Comparison of ENCODE assay signal across 1 cellular context in the genomic region with DNA sequence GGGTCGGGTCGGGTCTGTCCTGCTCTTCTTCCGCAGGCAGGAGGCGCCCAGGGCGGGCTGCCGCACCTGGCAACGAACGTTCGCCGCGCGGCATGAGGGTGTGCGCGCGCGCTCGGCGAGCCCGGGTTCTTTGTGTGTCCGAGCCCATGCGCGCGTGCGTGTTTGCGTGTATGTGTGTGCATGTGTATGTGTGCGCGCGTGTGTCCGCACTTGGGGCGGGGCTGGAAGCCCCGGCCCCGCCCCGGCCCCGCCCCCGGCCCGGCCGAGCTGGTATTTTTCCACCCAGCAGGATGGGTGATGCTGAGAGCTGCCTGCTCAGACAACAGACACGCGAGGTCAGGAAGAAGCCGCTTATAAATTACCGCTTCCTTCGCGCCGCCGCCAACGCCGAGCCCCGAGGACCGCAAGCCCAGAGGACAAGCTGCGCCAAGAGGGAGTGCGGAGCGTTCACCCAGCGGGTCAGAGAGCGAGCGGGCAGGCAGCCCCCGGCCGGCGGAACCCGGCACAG.
A peak's percentile ranks its signal among the peaks of the same experiment; 100 is the strongest.
TF ChIP-seq lines count a peak whose summit lies in the region.

A gene (plus strand): TSS at position 303 of the 508 bp plus-strand sequence. CDS start 41,029 bp downstream, outside the sequence.

TF ChIP-seq in K562, 482 proteins besides CTCF, POLR2A, EP300 and RAD21 (continued from another document and continues in another):
- TF ChIP-seq, protein P1, sequence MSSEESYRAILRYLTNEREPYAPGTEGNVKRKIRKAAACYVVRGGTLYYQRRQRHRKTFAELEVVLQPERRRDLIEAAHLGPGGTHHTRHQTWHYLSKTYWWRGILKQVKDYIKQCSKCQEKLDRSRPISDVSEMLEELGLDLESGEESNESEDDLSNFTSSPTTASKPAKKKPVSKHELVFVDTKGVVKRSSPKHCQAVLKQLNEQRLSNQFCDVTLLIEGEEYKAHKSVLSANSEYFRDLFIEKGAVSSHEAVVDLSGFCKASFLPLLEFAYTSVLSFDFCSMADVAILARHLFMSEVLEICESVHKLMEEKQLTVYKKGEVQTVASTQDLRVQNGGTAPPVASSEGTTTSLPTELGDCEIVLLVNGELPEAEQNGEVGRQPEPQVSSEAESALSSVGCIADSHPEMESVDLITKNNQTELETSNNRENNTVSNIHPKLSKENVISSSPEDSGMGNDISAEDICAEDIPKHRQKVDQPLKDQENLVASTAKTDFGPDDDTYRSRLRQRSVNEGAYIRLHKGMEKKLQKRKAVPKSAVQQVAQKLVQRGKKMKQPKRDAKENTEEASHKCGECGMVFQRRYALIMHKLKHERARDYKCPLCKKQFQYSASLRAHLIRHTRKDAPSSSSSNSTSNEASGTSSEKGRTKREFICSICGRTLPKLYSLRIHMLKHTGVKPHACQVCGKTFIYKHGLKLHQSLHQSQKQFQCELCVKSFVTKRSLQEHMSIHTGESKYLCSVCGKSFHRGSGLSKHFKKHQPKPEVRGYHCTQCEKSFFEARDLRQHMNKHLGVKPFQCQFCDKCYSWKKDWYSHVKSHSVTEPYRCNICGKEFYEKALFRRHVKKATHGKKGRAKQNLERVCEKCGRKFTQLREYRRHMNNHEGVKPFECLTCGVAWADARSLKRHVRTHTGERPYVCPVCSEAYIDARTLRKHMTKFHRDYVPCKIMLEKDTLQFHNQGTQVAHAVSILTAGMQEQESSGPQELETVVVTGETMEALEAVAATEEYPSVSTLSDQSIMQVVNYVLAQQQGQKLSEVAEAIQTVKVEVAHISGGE (CRISPR knock-in tag; IDR thresholded peaks at IDR 0.05) = peak in 1 of 3 experiments; percentile 73; a peak in 2 of 6 replicates
- TF ChIP-seq ESRRA (IDR thresholded peaks at IDR 0.05; ENCODE audit: borderline replicate concordance, low read depth) = peak; percentile 38; the same call in 1 of the 2 replicates
- peak; percentile 63 for TF ChIP-seq POLR2B (IDR thresholded peaks at IDR 0.05; ENCODE audit: low read depth, partially characterized antibody)
- TF ChIP-seq ZBTB7A (IDR thresholded peaks at IDR 0.05; ENCODE audit: borderline replicate concordance, control insufficient read depth, low read depth, low read length) = no peak
- TF ChIP-seq MCM5 (IDR thresholded peaks at IDR 0.05; ENCODE audit: low read depth) = no peak
- no peak for TF ChIP-seq RBM14 (IDR thresholded peaks at IDR 0.05; ENCODE audit: borderline replicate concordance, insufficient read depth, low read depth, low read length)
- TF ChIP-seq, protein P2, sequence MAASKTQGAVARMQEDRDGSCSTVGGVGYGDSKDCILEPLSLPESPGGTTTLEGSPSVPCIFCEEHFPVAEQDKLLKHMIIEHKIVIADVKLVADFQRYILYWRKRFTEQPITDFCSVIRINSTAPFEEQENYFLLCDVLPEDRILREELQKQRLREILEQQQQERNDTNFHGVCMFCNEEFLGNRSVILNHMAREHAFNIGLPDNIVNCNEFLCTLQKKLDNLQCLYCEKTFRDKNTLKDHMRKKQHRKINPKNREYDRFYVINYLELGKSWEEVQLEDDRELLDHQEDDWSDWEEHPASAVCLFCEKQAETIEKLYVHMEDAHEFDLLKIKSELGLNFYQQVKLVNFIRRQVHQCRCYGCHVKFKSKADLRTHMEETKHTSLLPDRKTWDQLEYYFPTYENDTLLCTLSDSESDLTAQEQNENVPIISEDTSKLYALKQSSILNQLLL (CRISPR knock-in tag; IDR thresholded peaks at IDR 0.05; ENCODE audit: borderline replicate concordance) = no peak
- TF ChIP-seq, protein P3, sequence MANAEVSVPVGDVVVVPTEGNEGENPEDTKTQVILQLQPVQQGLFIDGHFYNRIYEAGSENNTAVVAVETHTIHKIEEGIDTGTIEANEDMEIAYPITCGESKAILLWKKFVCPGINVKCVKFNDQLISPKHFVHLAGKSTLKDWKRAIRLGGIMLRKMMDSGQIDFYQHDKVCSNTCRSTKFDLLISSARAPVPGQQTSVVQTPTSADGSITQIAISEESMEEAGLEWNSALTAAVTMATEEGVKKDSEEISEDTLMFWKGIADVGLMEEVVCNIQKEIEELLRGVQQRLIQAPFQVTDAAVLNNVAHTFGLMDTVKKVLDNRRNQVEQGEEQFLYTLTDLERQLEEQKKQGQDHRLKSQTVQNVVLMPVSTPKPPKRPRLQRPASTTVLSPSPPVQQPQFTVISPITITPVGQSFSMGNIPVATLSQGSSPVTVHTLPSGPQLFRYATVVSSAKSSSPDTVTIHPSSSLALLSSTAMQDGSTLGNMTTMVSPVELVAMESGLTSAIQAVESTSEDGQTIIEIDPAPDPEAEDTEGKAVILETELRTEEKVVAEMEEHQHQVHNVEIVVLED (CRISPR knock-in tag; IDR thresholded peaks at IDR 0.05) = peak; percentile 66
- TF ChIP-seq, protein P4, sequence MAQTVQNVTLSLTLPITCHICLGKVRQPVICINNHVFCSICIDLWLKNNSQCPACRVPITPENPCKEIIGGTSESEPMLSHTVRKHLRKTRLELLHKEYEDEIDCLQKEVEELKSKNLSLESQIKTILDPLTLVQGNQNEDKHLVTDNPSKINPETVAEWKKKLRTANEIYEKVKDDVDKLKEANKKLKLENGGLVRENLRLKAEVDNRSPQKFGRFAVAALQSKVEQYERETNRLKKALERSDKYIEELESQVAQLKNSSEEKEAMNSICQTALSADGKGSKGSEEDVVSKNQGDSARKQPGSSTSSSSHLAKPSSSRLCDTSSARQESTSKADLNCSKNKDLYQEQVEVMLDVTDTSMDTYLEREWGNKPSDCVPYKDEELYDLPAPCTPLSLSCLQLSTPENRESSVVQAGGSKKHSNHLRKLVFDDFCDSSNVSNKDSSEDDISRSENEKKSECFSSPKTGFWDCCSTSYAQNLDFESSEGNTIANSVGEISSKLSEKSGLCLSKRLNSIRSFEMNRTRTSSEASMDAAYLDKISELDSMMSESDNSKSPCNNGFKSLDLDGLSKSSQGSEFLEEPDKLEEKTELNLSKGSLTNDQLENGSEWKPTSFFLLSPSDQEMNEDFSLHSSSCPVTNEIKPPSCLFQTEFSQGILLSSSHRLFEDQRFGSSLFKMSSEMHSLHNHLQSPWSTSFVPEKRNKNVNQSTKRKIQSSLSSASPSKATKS (CRISPR knock-in tag; IDR thresholded peaks at IDR 0.05) = no peak
- TF ChIP-seq ATF7 (IDR thresholded peaks at IDR 0.05) = peak; percentile 64; the same call in 1 of the 2 replicates
- peak; percentile 82 for TF ChIP-seq BCOR (IDR thresholded peaks at IDR 0.05)
- TF ChIP-seq, protein P5, sequence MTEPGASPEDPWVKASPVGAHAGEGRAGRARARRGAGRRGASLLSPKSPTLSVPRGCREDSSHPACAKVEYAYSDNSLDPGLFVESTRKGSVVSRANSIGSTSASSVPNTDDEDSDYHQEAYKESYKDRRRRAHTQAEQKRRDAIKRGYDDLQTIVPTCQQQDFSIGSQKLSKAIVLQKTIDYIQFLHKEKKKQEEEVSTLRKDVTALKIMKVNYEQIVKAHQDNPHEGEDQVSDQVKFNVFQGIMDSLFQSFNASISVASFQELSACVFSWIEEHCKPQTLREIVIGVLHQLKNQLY (CRISPR knock-in tag; conservative IDR thresholded peaks at IDR 0.05) = no peak
- no peak for TF ChIP-seq HNRNPK (IDR thresholded peaks at IDR 0.05; ENCODE audit: low read depth, low read length, poor library complexity, severe bottlenecking)
- TF ChIP-seq SMARCA5 (IDR thresholded peaks at IDR 0.05) = no peak
- no peak; the same call in 1 of the 2 replicates for TF ChIP-seq RAD51 (IDR thresholded peaks at IDR 0.05; ENCODE audit: borderline replicate concordance, low read depth)
- no peak for TF ChIP-seq HSF4 (CRISPR knock-in tag; IDR thresholded peaks at IDR 0.05; ENCODE audit: borderline replicate concordance)
- TF ChIP-seq ILK (tag; IDR thresholded peaks at IDR 0.05; ENCODE audit: borderline replicate concordance, low read depth) = no peak
- 0 out of 2 replicates have a peak, but pooled peaks have one; percentile 30 for TF ChIP-seq GATAD2A (IDR thresholded peaks at IDR 0.05)
- TF ChIP-seq, protein P6, sequence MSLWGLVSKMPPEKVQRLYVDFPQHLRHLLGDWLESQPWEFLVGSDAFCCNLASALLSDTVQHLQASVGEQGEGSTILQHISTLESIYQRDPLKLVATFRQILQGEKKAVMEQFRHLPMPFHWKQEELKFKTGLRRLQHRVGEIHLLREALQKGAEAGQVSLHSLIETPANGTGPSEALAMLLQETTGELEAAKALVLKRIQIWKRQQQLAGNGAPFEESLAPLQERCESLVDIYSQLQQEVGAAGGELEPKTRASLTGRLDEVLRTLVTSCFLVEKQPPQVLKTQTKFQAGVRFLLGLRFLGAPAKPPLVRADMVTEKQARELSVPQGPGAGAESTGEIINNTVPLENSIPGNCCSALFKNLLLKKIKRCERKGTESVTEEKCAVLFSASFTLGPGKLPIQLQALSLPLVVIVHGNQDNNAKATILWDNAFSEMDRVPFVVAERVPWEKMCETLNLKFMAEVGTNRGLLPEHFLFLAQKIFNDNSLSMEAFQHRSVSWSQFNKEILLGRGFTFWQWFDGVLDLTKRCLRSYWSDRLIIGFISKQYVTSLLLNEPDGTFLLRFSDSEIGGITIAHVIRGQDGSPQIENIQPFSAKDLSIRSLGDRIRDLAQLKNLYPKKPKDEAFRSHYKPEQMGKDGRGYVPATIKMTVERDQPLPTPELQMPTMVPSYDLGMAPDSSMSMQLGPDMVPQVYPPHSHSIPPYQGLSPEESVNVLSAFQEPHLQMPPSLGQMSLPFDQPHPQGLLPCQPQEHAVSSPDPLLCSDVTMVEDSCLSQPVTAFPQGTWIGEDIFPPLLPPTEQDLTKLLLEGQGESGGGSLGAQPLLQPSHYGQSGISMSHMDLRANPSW (CRISPR knock-in tag; IDR thresholded peaks at IDR 0.05) = 0 out of 2 replicates have a peak, but pooled peaks have one; percentile 8
- no peak for TF ChIP-seq GABPA (tag; conservative IDR thresholded peaks at IDR 0.05; ENCODE audit: low read depth)
- no peak for TF ChIP-seq NCOA1 (IDR thresholded peaks at IDR 0.05; ENCODE audit: low read depth)
- TF ChIP-seq MCM7 (IDR thresholded peaks at IDR 0.05) = no peak
- TF ChIP-seq, protein P7, sequence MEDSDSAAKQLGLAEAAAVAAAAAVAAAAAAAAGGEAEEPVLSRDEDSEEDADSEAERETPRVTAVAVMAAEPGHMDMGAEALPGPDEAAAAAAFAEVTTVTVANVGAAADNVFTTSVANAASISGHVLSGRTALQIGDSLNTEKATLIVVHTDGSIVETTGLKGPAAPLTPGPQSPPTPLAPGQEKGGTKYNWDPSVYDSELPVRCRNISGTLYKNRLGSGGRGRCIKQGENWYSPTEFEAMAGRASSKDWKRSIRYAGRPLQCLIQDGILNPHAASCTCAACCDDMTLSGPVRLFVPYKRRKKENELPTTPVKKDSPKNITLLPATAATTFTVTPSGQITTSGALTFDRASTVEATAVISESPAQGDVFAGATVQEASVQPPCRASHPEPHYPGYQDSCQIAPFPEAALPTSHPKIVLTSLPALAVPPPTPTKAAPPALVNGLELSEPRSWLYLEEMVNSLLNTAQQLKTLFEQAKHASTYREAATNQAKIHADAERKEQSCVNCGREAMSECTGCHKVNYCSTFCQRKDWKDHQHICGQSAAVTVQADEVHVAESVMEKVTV (CRISPR knock-in tag; IDR thresholded peaks at IDR 0.05) = 0 out of 2 replicates have a peak, but pooled peaks have one; percentile 29
- peak; percentile 61 for TF ChIP-seq NEUROD1 (IDR thresholded peaks at IDR 0.05; ENCODE audit: borderline replicate concordance, low read depth, low read length, partially characterized antibody)
- TF ChIP-seq SMC3 (conservative IDR thresholded peaks at IDR 0.05; ENCODE audit: insufficient read depth, low read depth, low read length) = peak; percentile 66; the same call in 1 of the 2 replicates
- no peak for TF ChIP-seq ZNF408 (CRISPR knock-in tag; IDR thresholded peaks at IDR 0.05; ENCODE audit: low read depth)
- TF ChIP-seq, protein P8, sequence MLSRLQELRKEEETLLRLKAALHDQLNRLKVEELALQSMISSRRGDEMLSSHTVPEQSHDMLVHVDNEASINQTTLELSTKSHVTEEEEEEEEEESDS (CRISPR knock-in tag; IDR thresholded peaks at IDR 0.05) = no peak
- TF ChIP-seq, protein P9, sequence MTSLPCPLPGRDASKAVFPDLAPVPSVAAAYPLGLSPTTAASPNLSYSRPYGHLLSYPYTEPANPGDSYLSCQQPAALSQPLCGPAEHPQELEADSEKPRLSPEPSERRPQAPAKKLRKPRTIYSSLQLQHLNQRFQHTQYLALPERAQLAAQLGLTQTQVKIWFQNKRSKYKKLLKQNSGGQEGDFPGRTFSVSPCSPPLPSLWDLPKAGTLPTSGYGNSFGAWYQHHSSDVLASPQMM (CRISPR knock-in tag; IDR thresholded peaks at IDR 0.05) = no peak
- TF ChIP-seq PCBP1 (IDR thresholded peaks at IDR 0.05; ENCODE audit: low read depth, low read length, poor library complexity, severe bottlenecking) = no peak
- no peak for TF ChIP-seq MEF2D (tag; conservative IDR thresholded peaks at IDR 0.05; ENCODE audit: low read depth)
- TF ChIP-seq ZNF217 (CRISPR knock-in tag; IDR thresholded peaks at IDR 0.05) = no peak
- no peak for TF ChIP-seq RBM25 (IDR thresholded peaks at IDR 0.05; ENCODE audit: low read depth, low read length, severe bottlenecking)
- TF ChIP-seq LARP7 (IDR thresholded peaks at IDR 0.05) = no peak
- no peak for TF ChIP-seq ZNF431 (CRISPR knock-in tag; IDR thresholded peaks at IDR 0.05)
- no peak; the same call in 1 of the 2 replicates for TF ChIP-seq ZBED1 (IDR thresholded peaks at IDR 0.05)
- TF ChIP-seq, protein P10, sequence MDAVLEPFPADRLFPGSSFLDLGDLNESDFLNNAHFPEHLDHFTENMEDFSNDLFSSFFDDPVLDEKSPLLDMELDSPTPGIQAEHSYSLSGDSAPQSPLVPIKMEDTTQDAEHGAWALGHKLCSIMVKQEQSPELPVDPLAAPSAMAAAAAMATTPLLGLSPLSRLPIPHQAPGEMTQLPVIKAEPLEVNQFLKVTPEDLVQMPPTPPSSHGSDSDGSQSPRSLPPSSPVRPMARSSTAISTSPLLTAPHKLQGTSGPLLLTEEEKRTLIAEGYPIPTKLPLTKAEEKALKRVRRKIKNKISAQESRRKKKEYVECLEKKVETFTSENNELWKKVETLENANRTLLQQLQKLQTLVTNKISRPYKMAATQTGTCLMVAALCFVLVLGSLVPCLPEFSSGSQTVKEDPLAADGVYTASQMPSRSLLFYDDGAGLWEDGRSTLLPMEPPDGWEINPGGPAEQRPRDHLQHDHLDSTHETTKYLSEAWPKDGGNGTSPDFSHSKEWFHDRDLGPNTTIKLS (IDR thresholded peaks at IDR 0.05; ENCODE audit: borderline replicate concordance, low read depth) = no peak
- TF ChIP-seq ZNF589 (CRISPR knock-in tag; IDR thresholded peaks at IDR 0.05; ENCODE audit: low read depth) = peak; percentile 22; the same call in 1 of the 2 replicates
- no peak for TF ChIP-seq ZNF699 (CRISPR knock-in tag; IDR thresholded peaks at IDR 0.05; ENCODE audit: insufficient replicate concordance)
- peak; percentile 49; the same call in 1 of the 2 replicates for TF ChIP-seq ARID2 (IDR thresholded peaks at IDR 0.05)
- no peak for TF ChIP-seq ZNF239 (CRISPR knock-in tag; IDR thresholded peaks at IDR 0.05)
- no peak for TF ChIP-seq PRMT5 (CRISPR knock-in tag; IDR thresholded peaks at IDR 0.05)
- TF ChIP-seq, protein P11, sequence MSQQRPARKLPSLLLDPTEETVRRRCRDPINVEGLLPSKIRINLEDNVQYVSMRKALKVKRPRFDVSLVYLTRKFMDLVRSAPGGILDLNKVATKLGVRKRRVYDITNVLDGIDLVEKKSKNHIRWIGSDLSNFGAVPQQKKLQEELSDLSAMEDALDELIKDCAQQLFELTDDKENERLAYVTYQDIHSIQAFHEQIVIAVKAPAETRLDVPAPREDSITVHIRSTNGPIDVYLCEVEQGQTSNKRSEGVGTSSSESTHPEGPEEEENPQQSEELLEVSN (IDR thresholded peaks at IDR 0.05; ENCODE audit: borderline replicate concordance in 1 of 2, extremely low read depth in 1 of 2, insufficient read depth in 1 of 2, insufficient read length in 1 of 2, low read depth in 1 of 2, low read length in 1 of 2, poor library complexity in 1 of 2, severe bottlenecking in 1 of 2) = peak; percentile 86 to 89
- no peak for TF ChIP-seq ZNF507 (tag; conservative IDR thresholded peaks at IDR 0.05)
- no peak for TF ChIP-seq HDAC3 (IDR thresholded peaks at IDR 0.05; ENCODE audit: borderline replicate concordance, partially characterized antibody)
- TF ChIP-seq HDAC6 (IDR thresholded peaks at IDR 0.05; ENCODE audit: low read depth, low read length) = no peak
- no peak for TF ChIP-seq EWSR1 (IDR thresholded peaks at IDR 0.05; ENCODE audit: borderline replicate concordance, low read depth, partially characterized antibody)
